Comparison of ENCODE assay signal across 2 cellular contexts in genomic region chr1:1370771-1371300, GRCh38.
TF ChIP-seq lines count a peak whose summit lies in the region.

No MANE protein-coding gene starts in this region.

TF ChIP-seq in SK-N-SH, 30 proteins besides CTCF, POLR2A, EP300 and RAD21 (continued from another document):
- 0 out of 2 replicates have a peak, but pooled peaks have one; percentile 12 for TF ChIP-seq PBX3 (IDR thresholded peaks at IDR 0.05)
TF ChIP-seq in SK-N-SH: peak in this region for 1.

TF ChIP-seq in SK-N-SH treated with all-trans-retinoic acid at 6 μM for 48 hours, 23 proteins besides CTCF, POLR2A, EP300 and RAD21:
- TF ChIP-seq ARNTL (CRISPR knock-in tag; IDR thresholded peaks at IDR 0.05; ENCODE audit: borderline replicate concordance, low read depth) (no peak), ZFP30 (CRISPR knock-in tag; IDR thresholded peaks at IDR 0.05) (no peak)
